ENCODE assay signal across 12 cellular contexts in genomic region chr13:44293908-44294735, GRCh38.
DNase-seq lines count a peak whose midpoint lies in the region; ATAC-seq and TF ChIP-seq lines count a peak whose summit lies in the region.
"Had no signal": no experiment of that assay in that cellular context is flagged by ENCODE, and none has a peak within 500 bp of the region (broad histone marks: within the 10 kb centered on the region; RNA-seq: fewer than 3 reads in every experiment).

No MANE protein-coding gene starts in this region.

- no peaks in the 10 kb centered on the region for H3K9me3 ChIP-seq in GM23248 (ENCODE audit: low read depth)

- in situ Hi-C loops in GM23248 (cut with MboI): no loop called here

- peaks cover 3% of the 10 kb centered on the region for H3K36me3 Mint-ChIP-seq in activated CD4-positive, alpha-beta memory T cell treated with anti-CD3 and anti-CD28 coated beads, Interleukin-2, amount 10 ng/mL, durations not matched to agents 7 days and 5 days (ENCODE audit: low read depth)
- no peaks in the 10 kb centered on the region for H3K36me3 Mint-ChIP-seq in endothelial cell (ENCODE audit: low read depth, unreplicated experiment)

- 0 out of 2 replicates have a peak, but pooled peaks cover 8% of the 10 kb centered on the region for H3K4me1 ChIP-seq in GM23248 (ENCODE audit: insufficient read depth)
- peaks cover 30% of the 10 kb centered on the region for H3K4me1 ChIP-seq in rectal smooth muscle tissue (ENCODE audit: control insufficient read depth, insufficient read depth, low read length)
- H3K4me1 ChIP-seq: parathyroid adenoma had no signal

- peak overlapping the region; percentile 61 for H3K27ac Mint-ChIP-seq in activated CD4-positive, alpha-beta memory T cell treated with anti-CD3 and anti-CD28 coated beads, Interleukin-2, amount 10 ng/mL, durations not matched to agents 7 days and 5 days
- no peak overlapping the region for H3K27ac Mint-ChIP-seq in endothelial cell (ENCODE audit: unreplicated experiment)
- H3K27ac Mint-ChIP-seq: activated CD4-positive, alpha-beta T cell treated with anti-CD3 and anti-CD28 coated beads, Interleukin-2, amount 10 ng/mL, durations not matched to agents 7 days and 5 days had no signal

- no peak overlapping the region for H2AFZ ChIP-seq in GM23248
- H2AFZ ChIP-seq: parathyroid adenoma had no signal

- TF ChIP-seq CTCF in fibroblast of mammary gland (conservative IDR thresholded peaks at IDR 0.05; ENCODE audit: control insufficient read depth, insufficient read depth, low read depth, low read length) (no peak), endothelial cell (IDR thresholded peaks at IDR 0.05; ENCODE audit: unreplicated experiment) (no peak)

- no peak overlapping the region for H3K4me3 ChIP-seq in GM23248
- no peak overlapping the region for H3K4me3 ChIP-seq in fibroblast of mammary gland (ENCODE audit: control insufficient read depth, low read depth, low read length)
- no peak overlapping the region for H3K4me3 ChIP-seq in rectal smooth muscle tissue (ENCODE audit: low read length)

- H3F3A ChIP-seq in GM23248 (ENCODE audit: insufficient read depth): peaks cover 12% of the 10 kb centered on the region

- peak overlapping the region; percentile 14 for H3K4me2 ChIP-seq in GM23248 (ENCODE audit: unreplicated experiment)

- no peak overlapping the region for H3K4me3 Mint-ChIP-seq in activated CD4-positive, alpha-beta memory T cell treated with anti-CD3 and anti-CD28 coated beads, Interleukin-2, amount 10 ng/mL, durations not matched to agents 7 days and 5 days
- H3K4me3 Mint-ChIP-seq in endothelial cell (ENCODE audit: unreplicated experiment): no peak overlapping the region
- H3K4me3 Mint-ChIP-seq: activated CD4-positive, alpha-beta T cell treated with anti-CD3 and anti-CD28 coated beads, Interleukin-2, amount 10 ng/mL, durations not matched to agents 7 days and 5 days had no signal

- H4K20me1 ChIP-seq in GM23248 (ENCODE audit: insufficient read depth): no peaks in the 10 kb centered on the region

- no peaks in the 10 kb centered on the region for H3K79me2 ChIP-seq in GM23248 (ENCODE audit: insufficient read depth)
- H3K79me2 ChIP-seq: parathyroid adenoma had no signal

- H3K9me2 ChIP-seq in GM23248 (ENCODE audit: insufficient read depth): no peaks in the 10 kb centered on the region

- TF ChIP-seq POLR2A in GM18505 (IDR thresholded peaks at IDR 0.05; ENCODE audit: borderline replicate concordance, extremely low read depth, insufficient read depth, insufficient read length): no peak

- H3K9ac ChIP-seq in GM23248 (no peak overlapping the region), rectal smooth muscle tissue (ENCODE audit: low read length) (no peak overlapping the region)
- H3K9ac ChIP-seq: parathyroid adenoma had no signal

- peaks cover 23% of the 10 kb centered on the region for H3K4me1 Mint-ChIP-seq in activated CD4-positive, alpha-beta memory T cell treated with anti-CD3 and anti-CD28 coated beads, Interleukin-2, amount 10 ng/mL, durations not matched to agents 7 days and 5 days
- H3K4me1 Mint-ChIP-seq in endothelial cell (ENCODE audit: unreplicated experiment): no peaks in the 10 kb centered on the region

- H3K27me3 Mint-ChIP-seq in activated CD4-positive, alpha-beta memory T cell treated with anti-CD3 and anti-CD28 coated beads, Interleukin-2, amount 10 ng/mL, durations not matched to agents 7 days and 5 days: peaks cover 21% of the 10 kb centered on the region
- H3K27me3 Mint-ChIP-seq in endothelial cell (ENCODE audit: unreplicated experiment): no peaks in the 10 kb centered on the region

- no peaks in the 10 kb centered on the region for H3K36me3 ChIP-seq in GM23248 (ENCODE audit: low read depth)
- no peaks in the 10 kb centered on the region for H3K36me3 ChIP-seq in rectal smooth muscle tissue (ENCODE audit: control insufficient read depth, insufficient read depth, low read length)

- DNase-seq in GM23248: peak; percentile 50
- DNase-seq in activated CD4-positive, alpha-beta memory T cell treated with anti-CD3 and anti-CD28 coated beads, Interleukin-2, amount 10 ng/mL, durations not matched to agents 7 days and 5 days: no peak
- peak; percentile 52 for DNase-seq in fibroblast of mammary gland (ENCODE audit: low read depth)
- no peak for DNase-seq in endothelial cell (ENCODE audit: low spot score)
- DNase-seq: activated CD4-positive, alpha-beta T cell treated with anti-CD3 and anti-CD28 coated beads, Interleukin-2, amount 10 ng/mL, durations not matched to agents 7 days and 5 days; NCI-H2081 had no signal

- WGBS in GM23248 (ENCODE audit: low coverage in 1 of 2, low lambda C conversion rate in 2 of 2, missing lambda C conversion rate in 2 of 2), 2 experiments: 51 to 58% methylated on average over 3 of the region's 3 CpGs

- ATAC-seq in GM18505 (IDR thresholded peaks at IDR 0.05; ENCODE audit: unreplicated experiment) (no peak), HG02884 (IDR thresholded peaks at IDR 0.05; ENCODE audit: unreplicated experiment) (no peak), GM18520 (IDR thresholded peaks at IDR 0.05; ENCODE audit: unreplicated experiment) (no peak)

- POLR2A ChIA-PET in activated CD4-positive, alpha-beta memory T cell treated with anti-CD3 and anti-CD28 coated beads, Interleukin-2, amount 10 ng/mL, durations not matched to agents 7 days and 5 days (lab: Charles Lee): no interaction called here

- peaks cover 10% of the 10 kb centered on the region for H3K9me3 Mint-ChIP-seq in activated CD4-positive, alpha-beta memory T cell treated with anti-CD3 and anti-CD28 coated beads, Interleukin-2, amount 10 ng/mL, durations not matched to agents 7 days and 5 days
- H3K9me3 Mint-ChIP-seq in endothelial cell (ENCODE audit: unreplicated experiment): no peaks in the 10 kb centered on the region

- H3K27me3 ChIP-seq in GM23248 (replicated peaks; ENCODE audit: insufficient read depth) (peaks cover 9% of the 10 kb centered on the region), rectal smooth muscle tissue (ENCODE audit: control insufficient read depth, insufficient read depth, low read length) (no peaks in the 10 kb centered on the region)

- CTCF ChIA-PET in activated CD4-positive, alpha-beta memory T cell treated with anti-CD3 and anti-CD28 coated beads, Interleukin-2, amount 10 ng/mL, durations not matched to agents 7 days and 5 days (lab: Charles Lee): no interaction called here

- H3K27ac ChIP-seq in GM23248 (no peak overlapping the region), rectal smooth muscle tissue (ENCODE audit: low read depth, low read length) (peak overlapping the region; percentile 95)
- H3K27ac ChIP-seq: HL-60, parathyroid adenoma had no signal

Comparison
In these comparisons a context has a peak if more than half of its experiments do, and no peak if none do; other contexts are left out.
1. DNase-seq: peak in GM23248 (single experiment) and fibroblast of mammary gland (single experiment); none in activated CD4-positive, alpha-beta memory T cell treated with anti-CD3 and anti-CD28 coated beads, Interleukin-2, amount 10 ng/mL, durations not matched to agents 7 days and 5 days (single experiment) and endothelial cell (single experiment).